In genomic region chr6:89079611-89080213, GRCh38 we compare ENCODE assay signal across 1 cellular context.
TF ChIP-seq lines count a peak whose summit lies in the region.

No MANE protein-coding gene starts in this region.

TF ChIP-seq in HepG2, 621 proteins besides CTCF, POLR2A, EP300 and RAD21 (continued from another document):
- TF ChIP-seq, protein P1, sequence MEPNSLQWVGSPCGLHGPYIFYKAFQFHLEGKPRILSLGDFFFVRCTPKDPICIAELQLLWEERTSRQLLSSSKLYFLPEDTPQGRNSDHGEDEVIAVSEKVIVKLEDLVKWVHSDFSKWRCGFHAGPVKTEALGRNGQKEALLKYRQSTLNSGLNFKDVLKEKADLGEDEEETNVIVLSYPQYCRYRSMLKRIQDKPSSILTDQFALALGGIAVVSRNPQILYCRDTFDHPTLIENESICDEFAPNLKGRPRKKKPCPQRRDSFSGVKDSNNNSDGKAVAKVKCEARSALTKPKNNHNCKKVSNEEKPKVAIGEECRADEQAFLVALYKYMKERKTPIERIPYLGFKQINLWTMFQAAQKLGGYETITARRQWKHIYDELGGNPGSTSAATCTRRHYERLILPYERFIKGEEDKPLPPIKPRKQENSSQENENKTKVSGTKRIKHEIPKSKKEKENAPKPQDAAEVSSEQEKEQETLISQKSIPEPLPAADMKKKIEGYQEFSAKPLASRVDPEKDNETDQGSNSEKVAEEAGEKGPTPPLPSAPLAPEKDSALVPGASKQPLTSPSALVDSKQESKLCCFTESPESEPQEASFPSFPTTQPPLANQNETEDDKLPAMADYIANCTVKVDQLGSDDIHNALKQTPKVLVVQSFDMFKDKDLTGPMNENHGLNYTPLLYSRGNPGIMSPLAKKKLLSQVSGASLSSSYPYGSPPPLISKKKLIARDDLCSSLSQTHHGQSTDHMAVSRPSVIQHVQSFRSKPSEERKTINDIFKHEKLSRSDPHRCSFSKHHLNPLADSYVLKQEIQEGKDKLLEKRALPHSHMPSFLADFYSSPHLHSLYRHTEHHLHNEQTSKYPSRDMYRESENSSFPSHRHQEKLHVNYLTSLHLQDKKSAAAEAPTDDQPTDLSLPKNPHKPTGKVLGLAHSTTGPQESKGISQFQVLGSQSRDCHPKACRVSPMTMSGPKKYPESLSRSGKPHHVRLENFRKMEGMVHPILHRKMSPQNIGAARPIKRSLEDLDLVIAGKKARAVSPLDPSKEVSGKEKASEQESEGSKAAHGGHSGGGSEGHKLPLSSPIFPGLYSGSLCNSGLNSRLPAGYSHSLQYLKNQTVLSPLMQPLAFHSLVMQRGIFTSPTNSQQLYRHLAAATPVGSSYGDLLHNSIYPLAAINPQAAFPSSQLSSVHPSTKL (CRISPR knock-in tag; IDR thresholded peaks at IDR 0.05), result no peak
- no peak for TF ChIP-seq CCAR2 (optimal IDR thresholded peaks at IDR 0.05; ENCODE audit: low read depth, low read length)
- TF ChIP-seq SP5 (CRISPR knock-in tag; IDR thresholded peaks at IDR 0.05; ENCODE audit: borderline replicate concordance, low read depth), result no peak
- no peak for TF ChIP-seq KDM6A (CRISPR knock-in tag; IDR thresholded peaks at IDR 0.05; ENCODE audit: low read depth)
- TF ChIP-seq PHF21A (CRISPR knock-in tag; IDR thresholded peaks at IDR 0.05), result 0 out of 2 replicates have a peak, but pooled peaks have one; percentile 10
- no peak for TF ChIP-seq ZNF891 (CRISPR knock-in tag; IDR thresholded peaks at IDR 0.05)
- no peak for TF ChIP-seq ZNF484 (CRISPR knock-in tag; IDR thresholded peaks at IDR 0.05; ENCODE audit: borderline replicate concordance, low read depth)
